Comparison of ENCODE assay signal across 25 cellular contexts in genomic region chr2:2222931-2223330, GRCh38.
DNase-seq lines count a peak whose midpoint lies in the region; ATAC-seq, FAIRE-seq and TF ChIP-seq lines count a peak whose summit lies in the region.
"Had no signal": no experiment of that assay in that cellular context is flagged by ENCODE, and none has a peak within 500 bp of the region (broad histone marks: within the 10 kb centered on the region; RNA-seq: fewer than 3 reads in every experiment).

No MANE protein-coding gene starts in this region.

- H3K4me3 Mint-ChIP-seq in astrocyte (ENCODE audit: unreplicated experiment) = no peak overlapping the region

- peak overlapping the region; percentile 25 for H3K27ac ChIP-seq in astrocyte (ENCODE audit: low read depth, low read length)
- no peak overlapping the region for H3K27ac ChIP-seq in right atrium auricular region
- H3K27ac ChIP-seq: C4-2B, RWPE1, SK-N-MC, WERI-Rb-1 had no signal

- TF ChIP-seq CTCF in astrocyte (IDR thresholded peaks at IDR 0.05; ENCODE audit: insufficient read depth, low read depth, low read length) = no peak
- TF ChIP-seq CTCF in right atrium auricular region (IDR thresholded peaks at IDR 0.05) = no peak

- H3K27me3 Mint-ChIP-seq in astrocyte (ENCODE audit: low read depth, unreplicated experiment) = no peaks in the 10 kb centered on the region

- ATAC-seq in HG02798 (IDR thresholded peaks at IDR 0.05; ENCODE audit: poor library complexity, unreplicated experiment) = no peak

- FAIRE-seq in astrocyte (lab: Jason Lieb, UNC) = no peak
- FAIRE-seq: H1, islet of Langerhans had no signal

- H3K36me3 ChIP-seq in astrocyte (ENCODE audit: insufficient read depth, low read length) (no peaks in the 10 kb centered on the region), right atrium auricular region (no peaks in the 10 kb centered on the region)
- H3K36me3 ChIP-seq: WERI-Rb-1 had no signal

- peaks cover 15% of the 10 kb centered on the region for H3K4me1 Mint-ChIP-seq in astrocyte (ENCODE audit: low read depth, unreplicated experiment)

- H3K27me3 ChIP-seq in astrocyte (ENCODE audit: insufficient read depth, low read length) = no peaks in the 10 kb centered on the region
- no peaks in the 10 kb centered on the region for H3K27me3 ChIP-seq in right atrium auricular region

- H3K9ac ChIP-seq in astrocyte (ENCODE audit: low read length) = no peak overlapping the region

- H3K9me3 ChIP-seq in astrocyte (ENCODE audit: insufficient read depth, low read depth, low read length) (no peaks in the 10 kb centered on the region), right atrium auricular region (peaks cover 0 to 2% of the 10 kb centered on the region in 2 donors)

- H4K20me1 ChIP-seq in astrocyte (ENCODE audit: insufficient read depth, low read length) = no peaks in the 10 kb centered on the region

- peaks cover 2% of the 10 kb centered on the region for H3K36me3 Mint-ChIP-seq in astrocyte (ENCODE audit: low read depth, unreplicated experiment)

- H3K4me3 ChIP-seq in astrocyte (ENCODE audit: insufficient read depth, low read depth, low read length) (no peak overlapping the region), right atrium auricular region (no peak overlapping the region)
- H3K4me3 ChIP-seq: lung, SK-N-MC had no signal

- H3K4me2 ChIP-seq in astrocyte (ENCODE audit: low read length) = peak overlapping the region; percentile 7

- no peak overlapping the region for H2AFZ ChIP-seq in astrocyte (ENCODE audit: low read depth, low read length)

- H3K4me1 ChIP-seq in astrocyte (ENCODE audit: insufficient read depth, low read length) (peaks cover 4% of the 10 kb centered on the region), right atrium auricular region (no peaks in the 10 kb centered on the region)

- H3K79me2 ChIP-seq in astrocyte (ENCODE audit: insufficient read depth, low read length) = no peaks in the 10 kb centered on the region

- peaks cover 14% of the 10 kb centered on the region for H3K9me3 Mint-ChIP-seq in astrocyte (ENCODE audit: unreplicated experiment)

- peak; percentile 53 for DNase-seq in A172 (ENCODE audit: low spot score)
- peak; percentile 16 for DNase-seq in GDM1 (lab: John Stamatoyannopoulos, UW)
- peak; percentile 34 for DNase-seq in astrocyte (ENCODE audit: low read depth)
- peak; percentile 68 for DNase-seq in kidney tubule cell (ENCODE audit: low spot score)
- no peak for DNase-seq in dedifferentiated amniotic fluid mesenchymal stem cell (ENCODE audit: extremely low spot score)
- no peak for DNase-seq in NCI-H187 treated with DMSO at 0.1 percent for 48 hours (lab: John Stamatoyannopoulos, UW)
- DNase-seq in right atrium auricular region (ENCODE audit: low spot score) = no peak
- DNase-seq: activated naive CD4-positive, alpha-beta T cell; amygdala; Calu3; central memory CD4-positive, alpha-beta T cell; foreskin melanocyte; hippocampal formation; MM.1S; NCI-H526; stimulated activated CD4-positive, alpha-beta T cell treated with anti-CD3 and anti-CD28 coated beads, Interleukin-12 subunit alpha, Interleukin-12 subunit beta, amount 100 ng/mL, for 4 hours; trophoblast cell; WERI-Rb-1 had no signal

- H3K27ac Mint-ChIP-seq in astrocyte (ENCODE audit: unreplicated experiment) = peak overlapping the region; percentile 96

Comparison
In these comparisons a context has a peak if more than half of its experiments do, and no peak if none do; other contexts are left out.
1. DNase-seq: peak in A172 (single experiment), GDM1 (single experiment), astrocyte (single experiment) and kidney tubule cell (single experiment); none in dedifferentiated amniotic fluid mesenchymal stem cell (single experiment), NCI-H187 treated with DMSO at 0.1 percent for 48 hours (single experiment) and right atrium auricular region (single experiment).